Comparison of ENCODE assay signal across 19 cellular contexts in genomic region chr10:125455855-125456254, GRCh38.
"Had no signal": no experiment of that assay in that cellular context is flagged by ENCODE, and none has a peak within 500 bp of the region (broad histone marks: within the 10 kb centered on the region; RNA-seq: fewer than 3 reads in every experiment).

No MANE protein-coding gene starts in this region.

- H3K27ac ChIP-seq: esophagus muscularis mucosa, prostate gland, skin epidermis, tibial nerve, vagina had no signal

- H3K4me1 ChIP-seq: esophagus muscularis mucosa, prostate gland, tibial nerve, vagina had no signal

- H3K9me3 ChIP-seq: esophagus muscularis mucosa, prostate gland, tibial nerve, vagina had no signal

- H3K4me3 ChIP-seq: esophagus muscularis mucosa, prostate gland, skin epidermis, tibial nerve, vagina had no signal

- H3K36me3 Mint-ChIP-seq: activated CD4-positive, alpha-beta memory T cell treated with anti-CD3 and anti-CD28 coated beads for 36 hours; activated naive CD8-positive, alpha-beta T cell treated with anti-CD3 and anti-CD28 coated beads for 36 hours had no signal

- H3K27ac Mint-ChIP-seq: activated B cell treated with CpG ODN at 0.5 μM for 24 hours; activated CD4-positive, alpha-beta memory T cell treated with anti-CD3 and anti-CD28 coated beads for 36 hours; activated naive CD8-positive, alpha-beta T cell treated with anti-CD3 and anti-CD28 coated beads for 36 hours; dendritic cell treated with granulocyte-macrophage colony-stimulating factor and Interleukin-4, amounts not matched to agents 40 ng/mL and 50 ng/mL, for 4 days; stimulated activated naive CD8-positive, alpha-beta T cell treated with anti-CD3 and anti-CD28 coated beads, Interleukin-15, Interleukin-2, amounts not matched to agents 100 ng/mL and 50 ng/mL, for 24 hours; T-helper 2 cell treated with Interferon-gamma antibody and Interleukin-4, amounts not matched to agents 5 μg/mL and 100 μg/mL, for 36 hours had no signal

- ATAC-seq: left colon, right cardiac atrium had no signal

- H3K36me3 ChIP-seq: esophagus muscularis mucosa, prostate gland, tibial nerve, vagina had no signal

- H3K27me3 ChIP-seq: esophagus muscularis mucosa, tibial nerve, vagina had no signal

- H3K9me3 Mint-ChIP-seq: activated B cell treated with CpG ODN at 0.5 μM for 24 hours; activated CD4-positive, alpha-beta memory T cell treated with anti-CD3 and anti-CD28 coated beads for 36 hours; activated naive CD8-positive, alpha-beta T cell treated with anti-CD3 and anti-CD28 coated beads for 36 hours; dendritic cell treated with granulocyte-macrophage colony-stimulating factor and Interleukin-4, amounts not matched to agents 40 ng/mL and 50 ng/mL, for 4 days; neural crest cell; T-helper 2 cell treated with Interferon-gamma antibody and Interleukin-4, amounts not matched to agents 5 μg/mL and 100 μg/mL, for 36 hours had no signal

- H3K4me3 Mint-ChIP-seq: activated B cell treated with CpG ODN at 0.5 μM for 24 hours; activated CD4-positive, alpha-beta memory T cell treated with anti-CD3 and anti-CD28 coated beads for 36 hours; activated naive CD8-positive, alpha-beta T cell treated with anti-CD3 and anti-CD28 coated beads for 36 hours; dendritic cell treated with granulocyte-macrophage colony-stimulating factor and Interleukin-4, amounts not matched to agents 40 ng/mL and 50 ng/mL, for 4 days; neural crest cell; stimulated activated naive CD8-positive, alpha-beta T cell treated with anti-CD3 and anti-CD28 coated beads, Interleukin-15, Interleukin-2, amounts not matched to agents 100 ng/mL and 50 ng/mL, for 24 hours; T-helper 2 cell treated with Interferon-gamma antibody and Interleukin-4, amounts not matched to agents 5 μg/mL and 100 μg/mL, for 36 hours had no signal

- DNase-seq: activated B cell treated with CpG ODN at 0.5 μM for 24 hours; activated CD4-positive, alpha-beta memory T cell treated with anti-CD3 and anti-CD28 coated beads for 36 hours; activated CD4-positive, alpha-beta T cell treated with anti-CD3 and anti-CD28 coated beads for 4 hours; activated naive CD8-positive, alpha-beta T cell treated with anti-CD3 and anti-CD28 coated beads for 36 hours; amniotic stem cell; effector CD8-positive, alpha-beta T cell; left colon; midbrain; right cardiac atrium; stimulated activated CD4-positive, alpha-beta T cell treated with anti-CD3 and anti-CD28 coated beads, Interleukin-2, amount 100 ng/mL, for 48 hours had no signal

- H3K4me1 Mint-ChIP-seq: activated B cell treated with CpG ODN at 0.5 μM for 24 hours; activated naive CD8-positive, alpha-beta T cell treated with anti-CD3 and anti-CD28 coated beads for 36 hours had no signal

- H3K27me3 Mint-ChIP-seq: activated CD4-positive, alpha-beta memory T cell treated with anti-CD3 and anti-CD28 coated beads for 36 hours; dendritic cell treated with granulocyte-macrophage colony-stimulating factor and Interleukin-4, amounts not matched to agents 40 ng/mL and 50 ng/mL, for 4 days had no signal
